In the genomic region with DNA sequence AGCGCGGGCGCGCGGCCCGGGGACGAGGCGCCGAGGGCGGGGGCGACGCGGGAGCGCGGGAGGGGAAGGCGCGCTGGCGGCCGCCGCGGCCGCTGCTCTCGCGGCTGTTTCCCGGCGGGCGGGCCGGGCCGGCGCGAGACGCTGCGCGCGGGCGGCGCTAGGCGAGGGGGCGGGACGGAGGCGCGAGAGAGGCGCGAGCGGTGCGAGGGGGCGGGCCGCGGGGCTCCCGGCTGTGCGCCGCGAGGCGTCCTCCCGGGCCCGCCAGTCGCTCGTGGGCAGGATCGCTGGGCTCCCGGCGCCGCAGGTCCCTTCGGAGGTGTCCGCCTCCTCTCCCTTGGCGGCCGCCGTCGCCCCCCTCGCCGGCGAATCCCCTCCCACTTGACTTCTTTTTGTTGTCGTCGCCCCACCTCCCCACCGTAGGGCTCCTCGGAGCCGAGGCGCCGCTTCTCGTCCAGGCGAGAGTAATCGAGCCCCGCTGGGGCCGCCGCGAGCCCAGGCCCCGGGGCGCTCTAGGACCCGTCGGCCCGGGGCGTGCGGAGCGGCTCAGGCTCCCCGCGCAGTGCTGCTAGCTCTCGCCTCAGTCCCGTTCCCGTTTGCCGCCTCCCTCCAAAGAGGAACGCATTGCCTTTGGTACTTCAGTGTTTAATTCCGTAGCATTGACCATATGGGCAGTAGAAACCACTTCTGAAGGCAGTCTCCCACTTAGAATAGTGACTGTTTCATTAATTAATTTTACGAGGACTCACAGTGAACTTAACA, we compare ENCODE assay signal across 8 cellular contexts. TPM values are rescaled to one million over a fixed set of nuclear protein-coding genes. Genes with fewer than 3 reads are reported as not detected.
A peak's percentile ranks its signal among the peaks of the same experiment; 100 is the strongest.
DNase-seq lines count a peak whose midpoint lies in the region; ATAC-seq and TF ChIP-seq lines count a peak whose summit lies in the region.

A gene (minus strand): TSS at position 110 of the 759 bp plus-strand sequence. CDS start 330 bp downstream, outside the sequence.

- intact Hi-C loops in breast epithelium (cut with DNase I; ENCODE audit: low total_unique reads), result no loop called here

- peak; percentile 95 for DNase-seq in NCI-H2171 (lab: John Stamatoyannopoulos, UW)
- peak; percentile 98 for DNase-seq in WERI-Rb-1
- peak; percentile 72 to 77 for DNase-seq in breast epithelium (ENCODE audit: low spot score in 2 of 2)
- peak; percentile 93 for DNase-seq in iPS-NIHi11 (ENCODE audit: low spot score)
- DNase-seq in smooth muscle cell (lab: John Stamatoyannopoulos, UW; ENCODE audit: unreplicated experiment), result peak; percentile 94

- H3F3A ChIP-seq in smooth muscle cell (ENCODE audit: low read depth), result peaks cover 6% of the 10 kb centered on the region

- peak within 1 kb of the TSS; percentile 87 for H3K4me2 ChIP-seq in smooth muscle cell

- peak within 1 kb of the TSS; percentile 91 for H3K9ac ChIP-seq in smooth muscle cell (ENCODE audit: low read depth)

- peak within 1 kb of the TSS; percentile 91 for H2AFZ ChIP-seq in ACC112 (ENCODE audit: low read length, unreplicated experiment)
- H2AFZ ChIP-seq in smooth muscle cell (ENCODE audit: low read depth), result peak within 1 kb of the TSS; percentile 77

- peaks cover 9% of the 10 kb centered on the region for H3K9me3 ChIP-seq in WERI-Rb-1 (ENCODE audit: severe bottlenecking)
- H3K9me3 ChIP-seq in breast epithelium, result no peaks in the 10 kb centered on the region
- H3K9me3 ChIP-seq in smooth muscle cell (replicated peaks; ENCODE audit: low read depth), result no peaks in the 10 kb centered on the region

- H3K79me2 ChIP-seq in ACC112 (ENCODE audit: control insufficient read depth, insufficient read depth, low read length, unreplicated experiment) (peaks cover 41% of the 10 kb centered on the region), smooth muscle cell (ENCODE audit: low read depth) (peaks cover 40% of the 10 kb centered on the region)

- H3K36me3 ChIP-seq in ACC112 (ENCODE audit: insufficient read depth, low read length), result no peaks in the 10 kb centered on the region
- H3K36me3 ChIP-seq in WERI-Rb-1, result peaks cover 5% of the 10 kb centered on the region; the same call in 1 of the 2 replicates
- H3K36me3 ChIP-seq in breast epithelium, result no peaks in the 10 kb centered on the region
- no peaks in the 10 kb centered on the region for H3K36me3 ChIP-seq in smooth muscle cell (ENCODE audit: low read depth)

- peak; percentile 78 for ATAC-seq in GM18867 (IDR thresholded peaks at IDR 0.05; ENCODE audit: unreplicated experiment)
- ATAC-seq in HG03097 (IDR thresholded peaks at IDR 0.05; ENCODE audit: low FRiP score, unreplicated experiment), result peak; percentile 76

- H4K20me1 ChIP-seq in smooth muscle cell (ENCODE audit: low read depth), result peaks cover 38% of the 10 kb centered on the region

- peak; percentile 66 for TF ChIP-seq POLR2A in breast epithelium (IDR thresholded peaks at IDR 0.05)

- H3K4me1 ChIP-seq in ACC112 (ENCODE audit: control insufficient read depth, insufficient read depth, low read length, unreplicated experiment) (peaks cover 11% of the 10 kb centered on the region), breast epithelium (peaks cover 0 to 3% of the 10 kb centered on the region in 2 donors), smooth muscle cell (ENCODE audit: low read depth) (peaks cover 30% of the 10 kb centered on the region)

- peak within 1 kb of the TSS; percentile 82 for H3K27ac ChIP-seq in ACC112 (ENCODE audit: low read depth, low read length)
- peak within 1 kb of the TSS; percentile 92 for H3K27ac ChIP-seq in WERI-Rb-1
- peak within 1 kb of the TSS; percentile 97 to 98 for H3K27ac ChIP-seq in breast epithelium
- H3K27ac ChIP-seq in smooth muscle cell (ENCODE audit: low read depth), result peak within 1 kb of the TSS; percentile 76

- TF ChIP-seq CTCF in WERI-Rb-1 (IDR thresholded peaks at IDR 0.05; ENCODE audit: low read depth, low read length) (no peak), breast epithelium (IDR thresholded peaks at IDR 0.05) (no peak), smooth muscle cell (IDR thresholded peaks at IDR 0.05; ENCODE audit: borderline replicate concordance, insufficient read depth, poor library complexity, severe bottlenecking) (no peak)

- H3K27me3 ChIP-seq in ACC112 (ENCODE audit: insufficient read depth, low read length) (no peaks in the 10 kb centered on the region), WERI-Rb-1 (ENCODE audit: insufficient read depth, low read depth, severe bottlenecking) (no peaks in the 10 kb centered on the region), breast epithelium (no peaks in the 10 kb centered on the region), smooth muscle cell (ENCODE audit: low read depth) (no peaks in the 10 kb centered on the region)

- WGBS in smooth muscle cell (ENCODE audit: low lambda C conversion rate), result under 1% methylated on average over 39 of the region's 102 CpGs

- H3K4me3 ChIP-seq in ACC112 (ENCODE audit: low read depth, low read length), result peak within 1 kb of the TSS; percentile 95
- H3K4me3 ChIP-seq in WERI-Rb-1 (ENCODE audit: low read depth, low read length), result peak within 1 kb of the TSS; percentile 82
- H3K4me3 ChIP-seq in breast epithelium, result peak within 1 kb of the TSS; percentile 74 to 92 (median 78)
- H3K4me3 ChIP-seq in smooth muscle cell, result peak within 1 kb of the TSS; percentile 99

RNA-seq across cellular contexts. Expression of the gene that starts here (rescaled TPM):
- total RNA-seq in breast epithelium, result 10 to 100 TPM; 43.9 to 51.5 (median 48.0) TPM
- 40.9 and 50.3 TPM in 2 replicates for total RNA-seq in smooth muscle cell
- 26.9 and 29.5 TPM in 2 replicates for polyA plus RNA-seq in smooth muscle cell

Comparison
In these comparisons a context has a peak if more than half of its experiments do, and no peak if none do; other contexts are left out.
1. Peak in every context shown above with its lines: DNase-seq, ATAC-seq, H3K4me3 ChIP-seq and H3K27ac ChIP-seq.